21 cellular contexts compared by ENCODE assay signal in genomic region chr17:5045496-5045895, GRCh38. TPM values are rescaled to one million over a fixed set of nuclear protein-coding genes. Genes with fewer than 3 reads are reported as not detected.
"Had no signal": no experiment of that assay in that cellular context is flagged by ENCODE, and none has a peak within 500 bp of the region (broad histone marks: within the 10 kb centered on the region; RNA-seq: fewer than 3 reads in every experiment).

No MANE protein-coding gene starts in this region.

- H3K36me3 ChIP-seq: suprapubic skin, upper lobe of left lung, WERI-Rb-1 had no signal

- H3K9me3 ChIP-seq: suprapubic skin, upper lobe of left lung had no signal

- H3K36me3 Mint-ChIP-seq: activated naive CD8-positive, alpha-beta T cell; brain had no signal

- ATAC-seq: foreskin keratinocyte; left cardiac atrium; stimulated activated naive CD8-positive, alpha-beta T cell treated with anti-CD3 and anti-CD28 coated beads, Interleukin-15, Interleukin-2, amounts not matched to agents 100 U/mL and 50 U/mL, for 24 hours had no signal

- FAIRE-seq: endothelial cell of umbilical vein had no signal

- H3K27ac ChIP-seq: foreskin keratinocyte, suprapubic skin, upper lobe of left lung, WERI-Rb-1 had no signal

- H3K4me3 Mint-ChIP-seq: activated naive CD8-positive, alpha-beta T cell; brain; nephron had no signal

- H3K27me3 Mint-ChIP-seq: activated naive CD8-positive, alpha-beta T cell; brain had no signal

- H3K27ac Mint-ChIP-seq: activated naive CD8-positive, alpha-beta T cell; activated T-helper 2 cell treated with anti-CD3 and anti-CD28 coated beads, Interferon-gamma antibody, Interleukin-2, Interleukin-4, amounts not matched to agents 10 μg/mL and 5 μg/mL and 100 μg/mL, durations not matched to agents 14 hours and 24 hours and 36 hours; brain; nephron had no signal

- H3K27me3 ChIP-seq: foreskin keratinocyte, suprapubic skin, upper lobe of left lung had no signal

- DNase-seq: activated CD4-positive, alpha-beta T cell treated with anti-CD3 and anti-CD28 coated beads for 4 hours; activated CD8-positive, alpha-beta memory T cell treated with anti-CD3 and anti-CD28 coated beads, Interleukin-2, amount 50 U/mL, for 48 hours; amygdala; foreskin keratinocyte; head of caudate nucleus; left cardiac atrium; stimulated activated CD4-positive, alpha-beta T cell treated with anti-CD3 and anti-CD28 coated beads, Interleukin-2, amount 100 ng/mL, for 48 hours; stimulated activated naive CD8-positive, alpha-beta T cell treated with anti-CD3 and anti-CD28 coated beads, Interleukin-15, Interleukin-2, amounts not matched to agents 100 U/mL and 50 U/mL, for 24 hours; T-helper 9 cell; upper lobe of left lung; WERI-Rb-1 had no signal

- H3K4me1 ChIP-seq: foreskin keratinocyte had no signal

- H3K4me3 ChIP-seq: lung, suprapubic skin, upper lobe of left lung had no signal

RNA-seq across cellular contexts. Expression of gene SLC52A1, which starts 10.3 kb away (rescaled TPM):
- total RNA-seq: chondrocyte, endothelial cell of umbilical vein, mononuclear cell, osteoblast had no signal

RNA-seq across cellular contexts. Expression of gene INCA1, which starts 48.2 kb away (rescaled TPM):
- total RNA-seq: mononuclear cell had no signal
